8 cellular contexts compared by ENCODE assay signal in the genomic region with DNA sequence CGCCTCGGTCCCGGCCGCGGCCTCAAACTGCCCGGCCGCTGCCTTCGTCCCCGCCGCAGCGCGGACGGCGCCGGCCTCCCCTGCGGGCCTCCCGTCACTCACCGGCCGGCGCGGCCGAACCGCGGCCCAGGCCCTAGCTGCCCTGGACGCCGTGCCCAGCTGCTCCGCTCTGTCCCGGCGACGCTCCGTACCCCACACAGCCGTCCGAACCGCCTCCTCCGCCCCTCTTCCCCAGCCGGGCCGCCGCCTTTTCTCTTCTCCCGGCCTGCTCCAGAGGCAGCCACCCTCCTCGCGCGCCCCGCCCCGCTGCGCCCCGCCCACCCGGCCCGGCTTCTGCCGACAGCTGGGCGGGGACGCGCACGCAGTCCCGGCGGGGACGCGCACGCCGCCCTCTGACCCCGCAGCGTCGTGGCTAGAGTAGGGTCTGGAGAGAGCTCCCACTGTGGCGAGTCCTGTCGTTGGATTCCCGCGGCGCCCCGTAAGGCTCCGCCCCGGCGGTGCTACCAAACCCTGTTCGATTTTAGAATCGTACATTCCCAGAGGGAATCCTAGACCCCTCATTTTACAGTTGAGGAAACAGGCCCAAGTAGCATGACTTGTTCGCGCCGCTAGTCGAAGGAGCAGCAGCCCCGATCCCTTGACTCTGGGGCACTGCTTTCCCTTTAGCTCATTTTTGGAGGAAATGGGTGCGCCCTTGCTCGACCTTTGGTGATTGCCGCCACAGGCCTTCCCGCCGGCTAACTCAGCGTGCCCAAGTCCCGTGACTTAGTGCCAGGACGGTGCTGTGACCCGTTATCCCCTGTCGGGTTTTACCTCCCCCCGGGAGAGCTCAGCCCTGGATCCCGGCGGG. TPM values are rescaled to one million over a fixed set of nuclear protein-coding genes. Genes with fewer than 3 reads are reported as not detected.
DNase-seq lines count a peak whose midpoint lies in the region; ATAC-seq and TF ChIP-seq lines count a peak whose summit lies in the region.

A gene with protein sequence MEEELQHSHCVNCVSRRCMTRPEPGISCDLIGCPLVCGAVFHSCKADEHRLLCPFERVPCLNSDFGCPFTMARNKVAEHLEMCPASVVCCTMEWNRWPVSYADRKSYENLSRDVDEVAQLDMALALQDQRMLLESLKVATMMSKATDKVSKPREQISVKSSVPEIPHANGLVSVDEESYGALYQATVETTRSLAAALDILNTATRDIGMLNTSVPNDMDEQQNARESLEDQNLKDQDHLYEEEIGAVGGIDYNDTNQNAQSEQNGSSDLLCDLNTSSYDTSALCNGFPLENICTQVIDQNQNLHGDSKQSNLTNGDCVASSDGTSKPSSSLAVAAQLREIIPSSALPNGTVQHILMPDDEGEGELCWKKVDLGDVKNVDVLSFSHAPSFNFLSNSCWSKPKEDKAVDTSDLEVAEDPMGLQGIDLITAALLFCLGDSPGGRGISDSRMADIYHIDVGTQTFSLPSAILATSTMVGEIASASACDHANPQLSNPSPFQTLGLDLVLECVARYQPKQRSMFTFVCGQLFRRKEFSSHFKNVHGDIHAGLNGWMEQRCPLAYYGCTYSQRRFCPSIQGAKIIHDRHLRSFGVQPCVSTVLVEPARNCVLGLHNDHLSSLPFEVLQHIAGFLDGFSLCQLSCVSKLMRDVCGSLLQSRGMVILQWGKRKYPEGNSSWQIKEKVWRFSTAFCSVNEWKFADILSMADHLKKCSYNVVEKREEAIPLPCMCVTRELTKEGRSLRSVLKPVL (minus strand): TSS at position 295 of the 850 bp plus-strand sequence. CDS start 8,390 bp downstream, outside the sequence.

- peaks cover 42% of the 10 kb centered on the region for H3K4me1 ChIP-seq in PC-9 (replicated peaks; ENCODE audit: insufficient read depth)
- peaks cover 0 to 18% of the 10 kb centered on the region in 2 donors for H3K4me1 ChIP-seq in naive thymus-derived CD4-positive, alpha-beta T cell (ENCODE audit: control insufficient read depth in 2 of 2, insufficient read depth in 2 of 2, low read length in 2 of 2)

- no peaks in the 10 kb centered on the region for H3K9me3 ChIP-seq in PC-9 (ENCODE audit: insufficient read depth, low read depth)
- H3K9me3 ChIP-seq in naive thymus-derived CD4-positive, alpha-beta T cell (ENCODE audit: control insufficient read depth in 2 of 3, low read length in 3 of 3): no peaks in the 10 kb centered on the region

- H3K4me1 Mint-ChIP-seq in naive thymus-derived CD4-positive, alpha-beta T cell: peaks cover 25 to 49% (median 41%) of the 10 kb centered on the region in 7 donors
- peaks cover 11 to 41% of the 10 kb centered on the region in 2 donors for H3K4me1 Mint-ChIP-seq in stimulated activated naive B cell treated with anti-CD40 and anti-IgM and Interleukin-4, amounts not matched to agents 10 μg/mL and 1 μg/mL and 100 μg/mL, for 72 hours

- ATAC-seq in GM21619 (IDR thresholded peaks at IDR 0.05; ENCODE audit: unreplicated experiment): peak; percentile 64
- ATAC-seq in naive thymus-derived CD4-positive, alpha-beta T cell: peak; percentile 98
- peak; percentile 85 to 91 for ATAC-seq in stimulated activated naive B cell treated with anti-CD40 and anti-IgM and Interleukin-4, amounts not matched to agents 10 μg/mL and 1 μg/mL and 100 μg/mL, for 72 hours (replicated peaks)

- TF ChIP-seq EP300 in Ishikawa (IDR thresholded peaks at IDR 0.05; ENCODE audit: borderline replicate concordance): no peak

- H3K27ac ChIP-seq in PC-9: peak within 1 kb of the TSS; percentile 86
- H3K27ac ChIP-seq in naive thymus-derived CD4-positive, alpha-beta T cell (ENCODE audit: low read depth, low read length): peak within 1 kb of the TSS; percentile 80

- H3K27ac Mint-ChIP-seq in naive thymus-derived CD4-positive, alpha-beta T cell: peak within 1 kb of the TSS; percentile 83 to 96 (median 95)
- H3K27ac Mint-ChIP-seq in stimulated activated naive B cell treated with anti-CD40 and anti-IgM and Interleukin-4, amounts not matched to agents 10 μg/mL and 1 μg/mL and 100 μg/mL, for 72 hours: peak within 1 kb of the TSS; percentile 96

- DNase-seq in DMS53 treated with DMSO at 0.1 percent for 48 hours (lab: John Stamatoyannopoulos, UW; ENCODE audit: unreplicated experiment) (peak; percentile 59), PC-9 (peak; percentile 69 to 87), activated T-helper 1 cell treated with Interleukin-2 at 50 U/mL for 16 hours (ENCODE audit: low read depth) (peak; percentile 87), fibroblast of gingiva (ENCODE audit: low read depth) (peak; percentile 90)
- DNase-seq in naive thymus-derived CD4-positive, alpha-beta T cell: peak; percentile 81 to 94 (median 88)
- peak; percentile 87 for DNase-seq in stimulated activated naive B cell treated with anti-CD40 and anti-IgM and Interleukin-4, amounts not matched to agents 10 μg/mL and 1 μg/mL and 100 μg/mL, for 72 hours

- no peaks in the 10 kb centered on the region for H3K9me2 ChIP-seq in PC-9 (ENCODE audit: insufficient read depth)

- peak within 1 kb of the TSS; percentile 73 for H3K4me3 ChIP-seq in PC-9
- H3K4me3 ChIP-seq in naive thymus-derived CD4-positive, alpha-beta T cell (ENCODE audit: low read length): peak within 1 kb of the TSS; percentile 92

- TSS peak; percentile 45 for BruUV-seq in PC-9 (replicated peaks; lab: Mats Ljungman, UMichigan)

- peaks cover 45% of the 10 kb centered on the region for H3K79me2 ChIP-seq in PC-9 (ENCODE audit: low read depth)

- H3K4me3 Mint-ChIP-seq in naive thymus-derived CD4-positive, alpha-beta T cell: peak within 1 kb of the TSS; percentile 91 to 96 (median 94)
- H3K4me3 Mint-ChIP-seq in stimulated activated naive B cell treated with anti-CD40 and anti-IgM and Interleukin-4, amounts not matched to agents 10 μg/mL and 1 μg/mL and 100 μg/mL, for 72 hours: peak within 1 kb of the TSS; percentile 91 to 93

- TF ChIP-seq RAD21 in Ishikawa (IDR thresholded peaks at IDR 0.05; ENCODE audit: low read depth): no peak

- H2AFZ ChIP-seq in PC-9: peak within 1 kb of the TSS; percentile 99

- intact Hi-C loops in PC-9 (cut with micrococcal nuclease; ENCODE audit: unreplicated experiment): loop anchor here (1.0 kb wide), 1 partner anchor 80 kb away; no protein-coding TSS in a partner anchor
- intact Hi-C loops in naive thymus-derived CD4-positive, alpha-beta T cell (cut with micrococcal nuclease): loop anchor here (1.0 to 10.0 kb wide), 9 partner anchors 50 to 1972 kb away; a partner anchor contains a TSS

- no peaks in the 10 kb centered on the region for H3K9me3 Mint-ChIP-seq in naive thymus-derived CD4-positive, alpha-beta T cell
- no peaks in the 10 kb centered on the region for H3K9me3 Mint-ChIP-seq in stimulated activated naive B cell treated with anti-CD40 and anti-IgM and Interleukin-4, amounts not matched to agents 10 μg/mL and 1 μg/mL and 100 μg/mL, for 72 hours

- no peaks in the 10 kb centered on the region for H3K36me3 ChIP-seq in PC-9 (ENCODE audit: low read depth)
- H3K36me3 ChIP-seq in naive thymus-derived CD4-positive, alpha-beta T cell (ENCODE audit: control insufficient read depth in 2 of 3, insufficient read depth in 3 of 3, low read length in 3 of 3): peaks cover 0 to 4% (median 0%) of the 10 kb centered on the region in 3 experiments

- POLR2A ChIA-PET in PC-9 (lab: Charles Lee; ENCODE audit: unreplicated experiment): interaction anchor here (1.1 kb wide), 1 partner anchor 80 kb away, joined by 6 read pairs; a partner anchor contains a TSS
- POLR2A ChIA-PET in naive thymus-derived CD4-positive, alpha-beta T cell (lab: Charles Lee): interaction anchor here (0.6 to 3.0 kb wide), 5 partner anchors 15 to 150 kb away, joined by 4 to 46 read pairs (median 5); a partner anchor contains a TSS

- peaks cover 0 to 3% (median 0%) of the 10 kb centered on the region in 5 donors for H3K27me3 Mint-ChIP-seq in naive thymus-derived CD4-positive, alpha-beta T cell
- H3K27me3 Mint-ChIP-seq in stimulated activated naive B cell treated with anti-CD40 and anti-IgM and Interleukin-4, amounts not matched to agents 10 μg/mL and 1 μg/mL and 100 μg/mL, for 72 hours: no peaks in the 10 kb centered on the region

- no peak for TF ChIP-seq CTCF in PC-9 (conservative IDR thresholded peaks at IDR 0.05)

- CTCF ChIA-PET in PC-9 (lab: Charles Lee): interaction anchor here (0.6 to 1.0 kb wide), 2 partner anchors 34 to 82 kb away, joined by 3 read pairs; no protein-coding TSS in a partner anchor
- CTCF ChIA-PET in naive thymus-derived CD4-positive, alpha-beta T cell (lab: Charles Lee): interaction anchor here (1.5 kb wide), 1 partner anchor 80 kb away, joined by 3 read pairs; a partner anchor contains a TSS

- no peaks in the 10 kb centered on the region for H3K27me3 ChIP-seq in PC-9 (ENCODE audit: insufficient read depth, low read depth)
- no peaks in the 10 kb centered on the region for H3K27me3 ChIP-seq in naive thymus-derived CD4-positive, alpha-beta T cell (ENCODE audit: control insufficient read depth in 2 of 2, insufficient read depth in 2 of 2, low read length in 2 of 2)

- H3K4me2 ChIP-seq in PC-9: peak within 1 kb of the TSS; percentile 84

- no peaks in the 10 kb centered on the region for H3F3A ChIP-seq in PC-9 (ENCODE audit: insufficient read depth, low read depth)

- no peaks in the 10 kb centered on the region for H3K36me3 Mint-ChIP-seq in naive thymus-derived CD4-positive, alpha-beta T cell
- H3K36me3 Mint-ChIP-seq in stimulated activated naive B cell treated with anti-CD40 and anti-IgM and Interleukin-4, amounts not matched to agents 10 μg/mL and 1 μg/mL and 100 μg/mL, for 72 hours: peaks cover 2 to 7% of the 10 kb centered on the region in 2 donors

- H4K20me1 ChIP-seq in PC-9 (ENCODE audit: insufficient read depth): peaks cover 3% of the 10 kb centered on the region; the same call in 1 of the 2 replicates

TF ChIP-seq in Ishikawa, 13 proteins besides CTCF, POLR2A, EP300 and RAD21 (continues in another document):
- TF ChIP-seq, protein P1, sequence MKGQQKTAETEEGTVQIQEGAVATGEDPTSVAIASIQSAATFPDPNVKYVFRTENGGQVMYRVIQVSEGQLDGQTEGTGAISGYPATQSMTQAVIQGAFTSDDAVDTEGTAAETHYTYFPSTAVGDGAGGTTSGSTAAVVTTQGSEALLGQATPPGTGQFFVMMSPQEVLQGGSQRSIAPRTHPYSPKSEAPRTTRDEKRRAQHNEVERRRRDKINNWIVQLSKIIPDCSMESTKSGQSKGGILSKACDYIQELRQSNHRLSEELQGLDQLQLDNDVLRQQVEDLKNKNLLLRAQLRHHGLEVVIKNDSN (IDR thresholded peaks at IDR 0.05): no peak
- no peak for TF ChIP-seq YY1 (IDR thresholded peaks at IDR 0.05; ENCODE audit: low read depth)
- TF ChIP-seq, protein P2, sequence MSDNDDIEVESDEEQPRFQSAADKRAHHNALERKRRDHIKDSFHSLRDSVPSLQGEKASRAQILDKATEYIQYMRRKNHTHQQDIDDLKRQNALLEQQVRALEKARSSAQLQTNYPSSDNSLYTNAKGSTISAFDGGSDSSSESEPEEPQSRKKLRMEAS (IDR thresholded peaks at IDR 0.05): peak; percentile 69
- TF ChIP-seq EGR1 (IDR thresholded peaks at IDR 0.05): peak; percentile 29; the same call in 1 of the 2 replicates

RNA-seq across cellular contexts. Expression of the gene that starts here (rescaled TPM):
- total RNA-seq in PC-9 (2021): 8.3 and 10.6 TPM in 2 replicates
- total RNA-seq in naive thymus-derived CD4-positive, alpha-beta T cell: 1 to 10 TPM; 1.6 to 5.1 (median 4.8) TPM
- 1 to 10 TPM; 1.1 to 1.3 TPM for polyA plus RNA-seq in naive thymus-derived CD4-positive, alpha-beta T cell

Comparison
In these comparisons a context has a peak if more than half of its experiments do, and no peak if none do; other contexts are left out.
1. Peak in every context shown above with its lines: DNase-seq, ATAC-seq, H3K4me3 ChIP-seq and H3K27ac ChIP-seq.